ENCODE assay signal across 23 cellular contexts in the genomic region with DNA sequence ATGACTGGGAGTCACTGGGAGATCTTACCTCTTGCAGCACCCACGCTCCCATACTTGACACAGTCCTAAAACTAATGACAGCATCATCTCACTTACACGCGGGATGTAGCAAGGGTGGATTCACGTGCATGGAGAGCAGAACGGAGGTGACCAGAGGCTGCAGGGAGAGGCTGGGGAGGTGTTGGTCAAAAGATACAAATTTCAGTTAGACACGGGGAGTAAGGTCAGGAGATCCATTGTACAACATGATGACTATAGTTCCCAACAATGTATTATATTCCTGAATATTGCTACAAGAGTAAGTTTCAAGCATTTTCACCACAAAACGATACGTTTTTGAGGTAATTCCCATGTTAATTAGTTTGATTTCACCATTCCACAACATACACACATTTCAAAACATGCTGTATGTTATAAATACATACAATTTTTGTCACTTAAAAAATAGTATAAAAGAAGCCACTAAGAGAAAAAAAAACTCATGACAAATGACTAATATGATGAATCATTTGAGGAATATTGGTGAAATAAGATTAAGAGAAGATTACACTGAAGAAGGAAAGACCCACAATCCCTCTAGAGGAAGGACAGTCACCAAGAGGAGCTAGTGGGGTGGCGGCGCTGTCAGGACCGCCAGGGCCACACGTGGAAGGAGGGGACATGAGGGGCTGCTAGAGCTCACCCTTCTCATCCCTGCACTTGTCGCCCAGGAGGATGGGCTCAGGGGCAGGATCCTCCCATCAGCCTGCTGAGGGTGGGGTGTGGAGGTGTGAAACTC. TPM values are rescaled to one million over a fixed set of nuclear protein-coding genes. Genes with fewer than 3 reads are reported as not detected.
DNase-seq lines count a peak whose midpoint lies in the region; ATAC-seq and TF ChIP-seq lines count a peak whose summit lies in the region.
"Had no signal": no experiment of that assay in that cellular context is flagged by ENCODE, and none has a peak within 500 bp of the region (broad histone marks: within the 10 kb centered on the region; RNA-seq: fewer than 3 reads in every experiment).

No MANE protein-coding gene starts in this region.

- H2BK15ac ChIP-seq in neuronal stem cell (ENCODE audit: low read length) = no peak overlapping the region

- H3K79me1 ChIP-seq in neuronal stem cell (ENCODE audit: low read depth, low read length) = no peaks in the 10 kb centered on the region

- peak overlapping the region; percentile 22; the same call in 1 of the 2 replicates for H3K9ac ChIP-seq in PC-3 (ENCODE audit: low read length)
- H3K9ac ChIP-seq in neuronal stem cell (ENCODE audit: low read depth, low read length, poor library complexity) = peak overlapping the region; percentile 3
- no peak overlapping the region for H3K9ac ChIP-seq in colonic mucosa (ENCODE audit: low read depth in 2 of 2, low read length in 2 of 2)
- H3K9ac ChIP-seq: neural progenitor cell had no signal

- TF ChIP-seq POLR2A in body of pancreas (IDR thresholded peaks at IDR 0.05) = no peak

- H4K91ac ChIP-seq in neuronal stem cell (ENCODE audit: low read depth, low read length, poor library complexity) = no peak overlapping the region

- H3K9me2 ChIP-seq in PC-3 (replicated peaks; ENCODE audit: low read length) = no peaks in the 10 kb centered on the region

- no peaks in the 10 kb centered on the region for H3K79me2 ChIP-seq in PC-3 (ENCODE audit: low read length)

- H4K8ac ChIP-seq in neuronal stem cell (ENCODE audit: low read depth, low read length) = no peak overlapping the region

- peak overlapping the region; percentile 70 for H3K27ac ChIP-seq in PC-3 (ENCODE audit: low read length)
- no peak overlapping the region for H3K27ac ChIP-seq in neuronal stem cell (replicated peaks; ENCODE audit: low read length)
- H3K27ac ChIP-seq in colonic mucosa = no peak overlapping the region
- no peak overlapping the region for H3K27ac ChIP-seq in body of pancreas
- H3K27ac ChIP-seq: HL-60, neural progenitor cell, WERI-Rb-1 had no signal

- H2BK5ac ChIP-seq in neuronal stem cell (ENCODE audit: low read length) = no peak overlapping the region

- H3K9me3 ChIP-seq in PC-3 (ENCODE audit: low read length) (peaks cover 9% of the 10 kb centered on the region), neuronal stem cell (replicated peaks in 1 of 2; ENCODE audit: control insufficient read depth in 2 of 2, insufficient read depth in 1 of 2, low read depth in 1 of 2, low read length in 2 of 2) (peaks cover 0 to 2% of the 10 kb centered on the region in 2 donors), colonic mucosa (no peaks in the 10 kb centered on the region), body of pancreas (no peaks in the 10 kb centered on the region)

- H4K20me1 ChIP-seq in PC-3 (ENCODE audit: low read length) = no peaks in the 10 kb centered on the region

- H3K36me3 ChIP-seq in PC-3 (ENCODE audit: low read depth, low read length) (peaks cover 4% of the 10 kb centered on the region; the same call in 1 of the 2 replicates), neuronal stem cell (replicated peaks in 1 of 2; ENCODE audit: control insufficient read depth in 2 of 2, insufficient read depth in 2 of 2, low read length in 2 of 2) (no peaks in the 10 kb centered on the region), colonic mucosa (no peaks in the 10 kb centered on the region), body of pancreas (replicated peaks in 1 of 2; ENCODE audit: insufficient read depth in 1 of 2, low read depth in 2 of 2) (no peaks in the 10 kb centered on the region)
- H3K36me3 ChIP-seq: neural progenitor cell, WERI-Rb-1 had no signal

- no peaks in the 10 kb centered on the region for H3K27me3 ChIP-seq in PC-3 (ENCODE audit: low read length)
- no peaks in the 10 kb centered on the region for H3K27me3 ChIP-seq in neuronal stem cell (ENCODE audit: control insufficient read depth in 3 of 3, insufficient read depth in 3 of 3, low read depth in 1 of 3, low read length in 3 of 3)
- H3K27me3 ChIP-seq in colonic mucosa = no peaks in the 10 kb centered on the region
- no peaks in the 10 kb centered on the region for H3K27me3 ChIP-seq in body of pancreas
- H3K27me3 ChIP-seq: neural progenitor cell had no signal

- no peak overlapping the region for H3K4ac ChIP-seq in neuronal stem cell (ENCODE audit: low read length)

- peak overlapping the region; percentile 41 for H3K4me2 ChIP-seq in PC-3 (ENCODE audit: low read length)
- H3K4me2 ChIP-seq in neuronal stem cell (ENCODE audit: insufficient read depth, low read length, poor library complexity, severe bottlenecking) = no peak overlapping the region
- H3K4me2 ChIP-seq: neural progenitor cell had no signal

- intact Hi-C loops in PC-3 (cut with micrococcal nuclease) (loop anchor here (5.0 to 10.0 kb wide), 3 partner anchors 105 to 185 kb away; no protein-coding TSS in a partner anchor), colonic mucosa (cut with DNase I) (no loop called here), body of pancreas (cut with DNase I) (no loop called here)

- peak overlapping the region; percentile 61 for H2BK120ac ChIP-seq in neuronal stem cell (ENCODE audit: low read depth, low read length)

- no peak overlapping the region for H3K4me3 ChIP-seq in PC-3 (ENCODE audit: low read length)
- no peak overlapping the region for H3K4me3 ChIP-seq in choroid plexus epithelial cell (ENCODE audit: low read depth, low read length)
- H3K4me3 ChIP-seq in neuronal stem cell (ENCODE audit: low read length in 2 of 2) = no peak overlapping the region
- no peak overlapping the region for H3K4me3 ChIP-seq in colonic mucosa
- no peak overlapping the region for H3K4me3 ChIP-seq in body of pancreas
- H3K4me3 ChIP-seq: neural progenitor cell had no signal

- POLR2A ChIA-PET in PC-3 (lab: Charles Lee; ENCODE audit: unreplicated experiment) = no interaction called here

- no CpG with 5 or more reads among the region's 13 CpGs for WGBS in neuronal stem cell (ENCODE audit: extremely low coverage in 2 of 2, insufficient read length in 2 of 2, insufficient replicate concordance in 1 of 2), 2 donors
- 73 to 79% methylated on average over 13 of the region's 13 CpGs for WGBS in body of pancreas, 2 donors

- CTCF ChIA-PET in PC-3 (lab: Charles Lee) = no interaction called here

- H3F3A ChIP-seq in PC-3 (ENCODE audit: low read length, unreplicated experiment) = no peaks in the 10 kb centered on the region

- BruUV-seq in PC-3 (replicated peaks; lab: Mats Ljungman, UMichigan) = no TSS peak

- H3K23ac ChIP-seq in neuronal stem cell (ENCODE audit: low read depth, low read length, poor library complexity) = no peak overlapping the region

- peaks cover 45% of the 10 kb centered on the region for H3K4me1 ChIP-seq in PC-3 (ENCODE audit: insufficient read depth, low read length)
- peaks cover 0 to 4% of the 10 kb centered on the region in 2 donors for H3K4me1 ChIP-seq in neuronal stem cell (ENCODE audit: control insufficient read depth in 2 of 2, insufficient read depth in 1 of 2, low read depth in 1 of 2, low read length in 2 of 2)
- H3K4me1 ChIP-seq in colonic mucosa = no peaks in the 10 kb centered on the region
- peaks cover 16% of the 10 kb centered on the region for H3K4me1 ChIP-seq in body of pancreas
- H3K4me1 ChIP-seq: neural progenitor cell had no signal

- H2BK12ac ChIP-seq in neuronal stem cell (ENCODE audit: low read length) = no peak overlapping the region

- DNase-seq in ELR (ENCODE audit: low read depth) (peak; percentile 86), PC-3 (peak; percentile 58), choroid plexus epithelial cell (ENCODE audit: low read depth) (peak; percentile 42), neuronal stem cell (ENCODE audit: low spot score) (no peak), COR-L47 (lab: John Stamatoyannopoulos, UW) (no peak), colonic mucosa (no peak), body of pancreas (no peak)
- DNase-seq: activated CD4-positive, alpha-beta T cell treated with anti-CD3 and anti-CD28 coated beads, Interleukin-2, amount 10 ng/mL, durations not matched to agents 24 days and 14 days; activated T-cell treated with anti-CD3 and anti-CD28 coated beads, Interleukin-2, amount 50 U/mL, for 4 hours; effector CD4-positive, alpha-beta T cell; NCI-H1092; NCI-H2029 treated with DMSO at 0.1 percent for 48 hours; NCI-H345; NCI-H774; stimulated activated CD4-positive, alpha-beta T cell treated with anti-CD3 and anti-CD28 coated beads, Interleukin-4, amount 100 ng/mL, for 4 hours; substantia nigra; WERI-Rb-1 had no signal

- peak overlapping the region; percentile 17; the same call in 1 of the 2 replicates for H2AFZ ChIP-seq in PC-3 (ENCODE audit: low read length)
- no peak overlapping the region for H2AFZ ChIP-seq in neuronal stem cell (ENCODE audit: low read length)
- H2AFZ ChIP-seq: neural progenitor cell had no signal

- ATAC-seq in PC-3 = peak; percentile 49
- no peak for ATAC-seq in body of pancreas
- ATAC-seq: activated T-cell treated with anti-CD3 and anti-CD28 coated beads, Interleukin-2, amount 50 U/mL, for 4 hours; HepG2; sciatic nerve; stimulated activated memory B cell treated with anti-CD40 and anti-IgM and Interleukin-4, amounts not matched to agents 10 μg/mL and 1 μg/mL and 100 μg/mL, for 72 hours had no signal

- no peak overlapping the region for H3K18ac ChIP-seq in neuronal stem cell (ENCODE audit: low read length)

- no peak overlapping the region for H3K14ac ChIP-seq in neuronal stem cell (ENCODE audit: low read length)

- TF ChIP-seq CTCF in PC-3 (conservative IDR thresholded peaks at IDR 0.05; ENCODE audit: low read depth, low read length) (no peak; the same call in 1 of the 2 replicates), choroid plexus epithelial cell (conservative IDR thresholded peaks at IDR 0.05; ENCODE audit: low read depth, low read length) (no peak), colonic mucosa (IDR thresholded peaks at IDR 0.05) (no peak), body of pancreas (IDR thresholded peaks at IDR 0.05) (no peak)

- H2AK5ac ChIP-seq in neuronal stem cell (ENCODE audit: low read depth, low read length) = no peak overlapping the region

RNA-seq across cellular contexts. Expression of a gene that starts 49.4 kb away (rescaled TPM):
- 50.0 and 64.6 TPM in 2 replicates for total RNA-seq in PC-3 (2014; rRNA removed)
- polyA plus RNA-seq in neuronal stem cell (2013, experiment 1 of 2) = 3.2 TPM
- polyA plus RNA-seq in neuronal stem cell (2013, experiment 2 of 2) = 3.1 TPM
- total RNA-seq in colonic mucosa = 10 to 100 TPM; 57.8 to 63.4 TPM
- total RNA-seq in body of pancreas = 10 to 100 TPM; 42.5 to 44.2 TPM
- total RNA-seq: activated CD4-positive, alpha-beta T cell treated with anti-CD3 and anti-CD28 coated beads, Interleukin-2, amount 10 ng/mL, durations not matched to agents 24 days and 14 days had no signal
- polyA plus RNA-seq: CD14-positive monocyte had no signal

Comparison
In these comparisons a context has a peak if more than half of its experiments do, and no peak if none do; other contexts are left out.
1. DNase-seq: peak in ELR (single experiment), PC-3 (single experiment) and choroid plexus epithelial cell (single experiment); none in neuronal stem cell (single experiment), COR-L47 (single experiment), colonic mucosa (single experiment) and body of pancreas (0 of 4).
2. H3K9ac ChIP-seq: peak in PC-3 (single experiment) and neuronal stem cell (single experiment); none in colonic mucosa (0 of 2).